ENCODE assay signal across 8 cellular contexts in genomic region chr14:21025374-21026151, GRCh38. TPM values are rescaled to one million over a fixed set of nuclear protein-coding genes. Genes with fewer than 3 reads are reported as not detected.
A peak's percentile ranks its signal among the peaks of the same experiment; 100 is the strongest.
DNase-seq lines count a peak whose midpoint lies in the region; ATAC-seq and TF ChIP-seq lines count a peak whose summit lies in the region.

No MANE protein-coding gene starts in this region.

- ATAC-seq in HG02981 (IDR thresholded peaks at IDR 0.05; ENCODE audit: unreplicated experiment) = no peak

- H3K27ac Mint-ChIP-seq in endodermal cell = peak overlapping the region; percentile 97

- intact Hi-C loops in transverse colon (cut with DNase I; ENCODE audit: low total_unique reads) = no loop called here

- H3K4me3 ChIP-seq in AG09309 (ENCODE audit: control insufficient read depth, low read depth, low read length) (peak overlapping the region; percentile 28), NT2/D1 (ENCODE audit: insufficient read length, low read depth) (peak overlapping the region; percentile 51), endodermal cell (ENCODE audit: low read length) (peak overlapping the region; percentile 81), transverse colon (peak overlapping the region; percentile 61 to 90 (median 76))

- H3K9me3 ChIP-seq in NT2/D1 (ENCODE audit: insufficient read depth, low read length) (no peaks in the 10 kb centered on the region), endodermal cell (ENCODE audit: control insufficient read depth, low read length) (no peaks in the 10 kb centered on the region), transverse colon (no peaks in the 10 kb centered on the region)

- H3K27ac ChIP-seq in endodermal cell (ENCODE audit: low read depth, low read length) = peak overlapping the region; percentile 17
- H3K27ac ChIP-seq in transverse colon = peak overlapping the region; percentile 84 to 93 (median 91)

- in situ Hi-C loops in transverse colon (cut with MboI; ENCODE audit: low pct_ligation_motif_present in 1 of 4, low pct_unique_long_range_greater_than_20kb in 1 of 4, low sequenced_read_pairs in 3 of 4) = no loop called here

- H3K36me3 ChIP-seq in NT2/D1 (ENCODE audit: insufficient read depth, insufficient read length, low read length) (peaks cover 13% of the 10 kb centered on the region), endodermal cell (ENCODE audit: control insufficient read depth, insufficient read depth, low read length) (no peaks in the 10 kb centered on the region), transverse colon (peaks cover 0 to 6% (median 0%) of the 10 kb centered on the region in 4 donors)

- peaks cover 15% of the 10 kb centered on the region for H3K36me3 Mint-ChIP-seq in endodermal cell (ENCODE audit: low read depth)

- H3K4me3 Mint-ChIP-seq in endodermal cell = peak overlapping the region; percentile 65

- TF ChIP-seq EP300 in transverse colon (IDR thresholded peaks at IDR 0.05; ENCODE audit: low read depth) = no peak

- peaks cover 11% of the 10 kb centered on the region for H3K27me3 ChIP-seq in NT2/D1 (ENCODE audit: insufficient read depth, insufficient read length)
- peaks cover 11% of the 10 kb centered on the region for H3K27me3 ChIP-seq in endodermal cell (ENCODE audit: control insufficient read depth, insufficient read depth, low read length, poor library complexity, severe bottlenecking)
- no peaks in the 10 kb centered on the region for H3K27me3 ChIP-seq in transverse colon

- H3K4me1 Mint-ChIP-seq in endodermal cell = peaks cover 39% of the 10 kb centered on the region

- TF ChIP-seq POLR2A in transverse colon (IDR thresholded peaks at IDR 0.05) = no peak

- H3K4me1 ChIP-seq in NT2/D1 (ENCODE audit: insufficient read depth, insufficient read length) (peaks cover 6% of the 10 kb centered on the region), endodermal cell (ENCODE audit: control insufficient read depth, insufficient read depth, low read length) (no peaks in the 10 kb centered on the region), transverse colon (peaks cover 10 to 32% (median 20%) of the 10 kb centered on the region in 4 donors)

- peaks cover 33% of the 10 kb centered on the region for H3K27me3 Mint-ChIP-seq in endodermal cell (ENCODE audit: insufficient read depth)

- TF ChIP-seq CTCF in AG09309 (IDR thresholded peaks at IDR 0.05; ENCODE audit: control insufficient read depth, insufficient read depth, low read depth, low read length, missing control alignments) = no peak
- TF ChIP-seq CTCF in endodermal cell (conservative IDR thresholded peaks at IDR 0.05) = peak; percentile 22
- no peak for TF ChIP-seq CTCF in transverse colon (IDR thresholded peaks at IDR 0.05)

- DNase-seq in AG09309 (ENCODE audit: low read depth) (no peak), NT2/D1 (ENCODE audit: low read depth, low spot score) (no peak), endodermal cell (peak; percentile 89), middle frontal gyrus (ENCODE audit: extremely low spot score, low spot score) (peak; percentile 46), transverse colon (peak; percentile 63), SW480 (ENCODE audit: low spot score) (no peak), GDM1 (lab: John Stamatoyannopoulos, UW) (no peak)

- H3K9ac ChIP-seq in NT2/D1 (ENCODE audit: insufficient read length, low read depth) = peak overlapping the region; percentile 72
- no peak overlapping the region for H3K9ac ChIP-seq in endodermal cell (ENCODE audit: extremely low read depth, low read length, poor library complexity, severe bottlenecking)

- 5 to 16% methylated on average over 8 to 50 of the region's 55 CpGs for WGBS in endodermal cell (ENCODE audit: insufficient coverage in 1 of 2, insufficient read length in 1 of 2), 2 experiments
- 0 to 17% methylated on average over 5 to 33 of the region's 55 CpGs for WGBS in transverse colon (ENCODE audit: low coverage in 1 of 2), 2 donors

- H3K9me3 Mint-ChIP-seq in endodermal cell = no peaks in the 10 kb centered on the region

RNA-seq across cellular contexts. Expression of gene NDRG2, which starts 0.7 kb away (rescaled TPM):
- total RNA-seq in endodermal cell = 10 to 100 TPM; 46.3 to 52.8 TPM
- polyA plus RNA-seq in endodermal cell (2013, experiment 1 of 2) = 29.0 TPM
- 32.2 TPM for polyA plus RNA-seq in endodermal cell (2013, experiment 2 of 2)
- 100 to 1,000 TPM; 144 to 275 (median 192) TPM for total RNA-seq in transverse colon

RNA-seq across cellular contexts. Expression of gene TPPP2, which starts 4.5 kb away (rescaled TPM):
- 1 to 10 TPM in 1 of 2 donors, under 1 TPM in 1; 0.73 to 1.7 TPM for total RNA-seq in endodermal cell
- not detected for polyA plus RNA-seq in endodermal cell (2013, experiment 1 of 2)
- not detected for polyA plus RNA-seq in endodermal cell (2013, experiment 2 of 2)
- total RNA-seq in transverse colon = not detected

RNA-seq across cellular contexts. Expression of gene RNASE13, which starts 9.0 kb away (rescaled TPM):
- not detected for total RNA-seq in endodermal cell
- polyA plus RNA-seq in endodermal cell (2013, experiment 1 of 2) = not detected
- not detected for polyA plus RNA-seq in endodermal cell (2013, experiment 2 of 2)
- not detected for total RNA-seq in transverse colon

RNA-seq across cellular contexts. Expression of gene RNASE7, which starts 16.6 kb away (rescaled TPM):
- total RNA-seq in endodermal cell (not detected), transverse colon (under 1 TPM in 1 of 4 donors, not detected in 3; 0.48 TPM)
- polyA plus RNA-seq in endodermal cell (2013, experiment 1 of 2) = not detected
- polyA plus RNA-seq in endodermal cell (2013, experiment 2 of 2) = not detected

RNA-seq across cellular contexts. Expression of gene SLC39A2, which starts 26.5 kb away (rescaled TPM):
- total RNA-seq in endodermal cell = under 1 TPM; 0.35 to 0.46 TPM
- 0.46 TPM for polyA plus RNA-seq in endodermal cell (2013, experiment 1 of 2)
- polyA plus RNA-seq in endodermal cell (2013, experiment 2 of 2) = 0.37 TPM
- total RNA-seq in transverse colon = 1 to 10 TPM in 1 of 4 donors, under 1 TPM in 1, not detected in 2; 0.82 to 1.4 TPM

Comparison
In these comparisons a context has a peak if more than half of its experiments do, and no peak if none do; other contexts are left out.
1. DNase-seq: peak in endodermal cell (single experiment), middle frontal gyrus (single experiment) and transverse colon (single experiment); none in AG09309 (single experiment), NT2/D1 (single experiment), SW480 (single experiment) and GDM1 (single experiment).
2. H3K4me3 ChIP-seq: peak in every context shown above with its lines; median percentile 81 in endodermal cell; 76 in transverse colon; 51 in NT2/D1; 28 in AG09309.